8 cellular contexts compared by ENCODE assay signal in the genomic region with DNA sequence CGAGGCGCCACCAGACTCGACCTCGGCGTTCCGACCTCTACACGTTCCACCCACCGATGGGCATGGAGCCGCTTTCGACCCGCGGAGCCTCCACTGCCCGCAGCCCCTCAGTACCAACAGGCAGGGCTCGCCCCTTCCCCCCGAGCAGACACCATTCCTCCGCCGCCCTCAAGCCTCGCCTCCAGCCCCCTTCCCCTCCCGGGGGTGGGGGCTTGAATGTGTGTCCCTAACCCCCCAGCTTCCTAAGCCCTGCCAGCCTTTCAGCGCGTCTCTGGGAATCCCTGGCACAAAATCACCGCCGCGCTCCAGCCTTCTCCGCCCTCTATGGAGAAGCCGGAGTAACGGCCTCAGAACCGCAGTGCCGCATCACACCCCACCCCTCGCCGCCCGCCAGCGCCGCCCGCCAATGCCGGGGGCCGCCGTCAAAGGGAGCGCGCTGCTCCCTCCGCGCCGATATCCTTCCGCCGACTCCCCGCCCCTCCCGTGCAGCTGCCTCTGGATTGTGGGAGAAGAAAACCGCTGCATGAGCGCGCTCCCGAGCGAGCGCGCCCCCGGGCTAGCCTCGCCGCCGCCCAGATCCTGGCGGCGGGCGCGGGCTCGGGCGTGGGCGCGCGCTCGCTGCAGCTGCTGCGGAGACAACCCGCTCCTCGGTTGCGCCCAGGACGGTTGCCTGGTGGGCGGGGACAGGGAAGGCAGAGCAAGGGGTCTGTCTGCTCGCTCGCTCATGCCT. TPM values are rescaled to one million over a fixed set of nuclear protein-coding genes. Genes with fewer than 3 reads are reported as not detected.
DNase-seq lines count a peak whose midpoint lies in the region; ATAC-seq and FAIRE-seq lines count a peak whose summit lies in the region.

A gene with protein sequence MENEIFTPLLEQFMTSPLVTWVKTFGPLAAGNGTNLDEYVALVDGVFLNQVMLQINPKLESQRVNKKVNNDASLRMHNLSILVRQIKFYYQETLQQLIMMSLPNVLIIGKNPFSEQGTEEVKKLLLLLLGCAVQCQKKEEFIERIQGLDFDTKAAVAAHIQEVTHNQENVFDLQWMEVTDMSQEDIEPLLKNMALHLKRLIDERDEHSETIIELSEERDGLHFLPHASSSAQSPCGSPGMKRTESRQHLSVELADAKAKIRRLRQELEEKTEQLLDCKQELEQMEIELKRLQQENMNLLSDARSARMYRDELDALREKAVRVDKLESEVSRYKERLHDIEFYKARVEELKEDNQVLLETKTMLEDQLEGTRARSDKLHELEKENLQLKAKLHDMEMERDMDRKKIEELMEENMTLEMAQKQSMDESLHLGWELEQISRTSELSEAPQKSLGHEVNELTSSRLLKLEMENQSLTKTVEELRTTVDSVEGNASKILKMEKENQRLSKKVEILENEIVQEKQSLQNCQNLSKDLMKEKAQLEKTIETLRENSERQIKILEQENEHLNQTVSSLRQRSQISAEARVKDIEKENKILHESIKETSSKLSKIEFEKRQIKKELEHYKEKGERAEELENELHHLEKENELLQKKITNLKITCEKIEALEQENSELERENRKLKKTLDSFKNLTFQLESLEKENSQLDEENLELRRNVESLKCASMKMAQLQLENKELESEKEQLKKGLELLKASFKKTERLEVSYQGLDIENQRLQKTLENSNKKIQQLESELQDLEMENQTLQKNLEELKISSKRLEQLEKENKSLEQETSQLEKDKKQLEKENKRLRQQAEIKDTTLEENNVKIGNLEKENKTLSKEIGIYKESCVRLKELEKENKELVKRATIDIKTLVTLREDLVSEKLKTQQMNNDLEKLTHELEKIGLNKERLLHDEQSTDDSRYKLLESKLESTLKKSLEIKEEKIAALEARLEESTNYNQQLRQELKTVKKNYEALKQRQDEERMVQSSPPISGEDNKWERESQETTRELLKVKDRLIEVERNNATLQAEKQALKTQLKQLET (N-terminal part only) (minus strand): TSS at position 343 of the 730 bp plus-strand sequence. CDS start 777 bp downstream, outside the sequence.

- H3K27me3 ChIP-seq in right cardiac atrium (ENCODE audit: control insufficient read depth, insufficient read depth): no peaks in the 10 kb centered on the region

- H3K4me1 Mint-ChIP-seq in T-helper 17 cell: peaks cover 29% of the 10 kb centered on the region

- peak within 1 kb of the TSS; percentile 94 for H3K4me3 Mint-ChIP-seq in T-helper 17 cell

- WGBS in right cardiac atrium: under 1% methylated on average over 76 of the region's 76 CpGs

- peak within 1 kb of the TSS; percentile 65 for H3K4me3 ChIP-seq in right cardiac atrium (ENCODE audit: low read length)

- H3K36me3 Mint-ChIP-seq in T-helper 17 cell (ENCODE audit: low read depth): no peaks in the 10 kb centered on the region

- DNase-seq in NCI-H1694 treated with DMSO at 0.1 percent for 48 hours (lab: John Stamatoyannopoulos, UW): peak; percentile 98
- DNase-seq in T-helper 17 cell: peak; percentile 81 to 87 (median 85)
- peak; percentile 74 to 98 (median 94) for DNase-seq in anterior cingulate cortex (lab: John Stamatoyannopoulos, UW)
- peak; percentile 98 to 100 (median 98) for DNase-seq in right cardiac atrium
- DNase-seq in pulmonary artery endothelial cell (ENCODE audit: low read depth, low spot score): peak; percentile 95
- DNase-seq in urothelium cell line (ENCODE audit: low spot score): peak; percentile 97

- H3K27ac ChIP-seq in right cardiac atrium (ENCODE audit: low read length): peak within 1 kb of the TSS; percentile 78

- intact Hi-C loops in right cardiac atrium (cut with DNase I): loop anchor here in 1 of 4 donors (10.0 kb wide), 1 partner anchor 55 kb away; no protein-coding TSS in a partner anchor

- H3K27ac Mint-ChIP-seq in T-helper 17 cell: peak within 1 kb of the TSS; percentile 83

- FAIRE-seq in urothelium cell line (lab: Jason Lieb, UNC): no peak

- H3K4me1 ChIP-seq in right cardiac atrium (ENCODE audit: control insufficient read depth, insufficient read depth, low read length): no peaks in the 10 kb centered on the region

- ATAC-seq in GM18498 (IDR thresholded peaks at IDR 0.05; ENCODE audit: unreplicated experiment) (peak; percentile 83), HG02885 (IDR thresholded peaks at IDR 0.05; ENCODE audit: poor library complexity, unreplicated experiment) (peak; percentile 84), T-helper 17 cell (peak; percentile 84), right cardiac atrium (peak; percentile 98 to 99)

- no peaks in the 10 kb centered on the region for H3K9me3 ChIP-seq in T-helper 17 cell (ENCODE audit: control insufficient read depth, low read length, poor library complexity, severe bottlenecking)
- H3K9me3 ChIP-seq in right cardiac atrium (ENCODE audit: control insufficient read depth, low read length): no peaks in the 10 kb centered on the region

- H3K27me3 Mint-ChIP-seq in T-helper 17 cell: peaks cover 15% of the 10 kb centered on the region

RNA-seq across cellular contexts. Expression of the gene that starts here (rescaled TPM):
- total RNA-seq in T-helper 17 cell (10 to 100 TPM; 10.8 to 15.2 TPM), right cardiac atrium (10 to 100 TPM; 30.9 to 40.6 (median 32.4) TPM), pulmonary artery endothelial cell (31.0 and 60.4 TPM in 2 replicates)
- polyA plus RNA-seq in right cardiac atrium: 18.1 TPM

Comparison
In these comparisons a context has a peak if more than half of its experiments do, and no peak if none do; other contexts are left out.
1. Peak in every context shown above with its lines: DNase-seq, ATAC-seq, H3K4me3 ChIP-seq and H3K27ac ChIP-seq.